In genomic region chr9:23394189-23394588, GRCh38 we compare ENCODE assay signal across 29 cellular contexts.
"Had no signal": no experiment of that assay in that cellular context is flagged by ENCODE, and none has a peak within 500 bp of the region (broad histone marks: within the 10 kb centered on the region; RNA-seq: fewer than 3 reads in every experiment).

No MANE protein-coding gene starts in this region.

- H3K27ac ChIP-seq: stomach, suprapubic skin, testis, thoracic aorta, thyroid gland, tibial artery, tibial nerve, transverse colon, upper lobe of left lung, upper lobe of right lung, uterus, vagina had no signal

- FAIRE-seq: urothelium cell line had no signal

- H3K4me3 ChIP-seq: stomach, suprapubic skin, testis, thoracic aorta, thyroid gland, tibial artery, tibial nerve, transverse colon, upper lobe of left lung, upper lobe of right lung, uterus, vagina had no signal

- H3K36me3 ChIP-seq: stomach, suprapubic skin, thoracic aorta, thyroid gland, tibial artery, tibial nerve, transverse colon, upper lobe of left lung, upper lobe of right lung, uterus, vagina had no signal

- H3K9me3 ChIP-seq: suprapubic skin, testis, thoracic aorta, thyroid gland, tibial artery, tibial nerve, transverse colon, upper lobe of right lung, uterus, vagina had no signal

- H3K36me3 Mint-ChIP-seq: stimulated activated effector memory CD8-positive, alpha-beta T cell treated with anti-CD3 and anti-CD28 coated beads, Interleukin-12 subunit alpha, Interleukin-12 subunit beta, amount 100 ng/mL, for 72 hours; stimulated activated memory B cell treated with anti-CD40 and anti-IgM and Interleukin-4, amounts not matched to agents 10 μg/mL and 1 μg/mL and 100 μg/mL, for 72 hours; stimulated activated naive B cell treated with anti-CD40 and anti-IgM and Interleukin-4, amounts not matched to agents 10 μg/mL and 1 μg/mL and 100 μg/mL, for 72 hours; type B pancreatic cell had no signal

- ATAC-seq: stimulated activated effector memory CD8-positive, alpha-beta T cell treated with anti-CD3 and anti-CD28 coated beads, Interleukin-12 subunit alpha, Interleukin-12 subunit beta, amount 100 ng/mL, for 72 hours; stimulated activated memory B cell treated with anti-CD40 and anti-IgM and Interleukin-4, amounts not matched to agents 10 μg/mL and 1 μg/mL and 100 μg/mL, for 72 hours; stimulated activated naive B cell treated with anti-CD40 and anti-IgM and Interleukin-4, amounts not matched to agents 10 μg/mL and 1 μg/mL and 100 μg/mL, for 72 hours; stimulated activated naive CD8-positive, alpha-beta T cell treated with anti-CD3 and anti-CD28 coated beads, Interleukin-15, amount 100 ng/mL, for 72 hours; stimulated activated naive CD8-positive, alpha-beta T cell treated with anti-CD3 and anti-CD28 coated beads, Interleukin-15, Interleukin-2, amounts not matched to agents 100 U/mL and 50 U/mL, for 24 hours; upper lobe of right lung had no signal

- H3K4me1 Mint-ChIP-seq: stimulated activated effector memory CD8-positive, alpha-beta T cell treated with anti-CD3 and anti-CD28 coated beads, Interleukin-12 subunit alpha, Interleukin-12 subunit beta, amount 100 ng/mL, for 72 hours; stimulated activated memory B cell treated with anti-CD40 and anti-IgM and Interleukin-4, amounts not matched to agents 10 μg/mL and 1 μg/mL and 100 μg/mL, for 72 hours; stimulated activated naive B cell treated with anti-CD40 and anti-IgM and Interleukin-4, amounts not matched to agents 10 μg/mL and 1 μg/mL and 100 μg/mL, for 72 hours; stimulated activated naive CD8-positive, alpha-beta T cell treated with anti-CD3 and anti-CD28 coated beads, Interleukin-15, amount 100 ng/mL, for 72 hours had no signal

- H3K27me3 Mint-ChIP-seq: stimulated activated memory B cell treated with anti-CD40 and anti-IgM and Interleukin-4, amounts not matched to agents 10 μg/mL and 1 μg/mL and 100 μg/mL, for 72 hours; stimulated activated naive B cell treated with anti-CD40 and anti-IgM and Interleukin-4, amounts not matched to agents 10 μg/mL and 1 μg/mL and 100 μg/mL, for 72 hours; stimulated activated naive CD8-positive, alpha-beta T cell treated with anti-CD3 and anti-CD28 coated beads, Interleukin-15, amount 100 ng/mL, for 72 hours; stimulated activated naive CD8-positive, alpha-beta T cell treated with anti-CD3 and anti-CD28 coated beads, Interleukin-15, Interleukin-2, amounts not matched to agents 100 ng/mL and 50 ng/mL, for 24 hours; type B pancreatic cell had no signal

- H3K4me3 Mint-ChIP-seq: stimulated activated effector memory CD8-positive, alpha-beta T cell treated with anti-CD3 and anti-CD28 coated beads, Interleukin-12 subunit alpha, Interleukin-12 subunit beta, amount 100 ng/mL, for 72 hours; stimulated activated memory B cell treated with anti-CD40 and anti-IgM and Interleukin-4, amounts not matched to agents 10 μg/mL and 1 μg/mL and 100 μg/mL, for 72 hours; stimulated activated naive B cell treated with anti-CD40 and anti-IgM and Interleukin-4, amounts not matched to agents 10 μg/mL and 1 μg/mL and 100 μg/mL, for 72 hours; stimulated activated naive CD8-positive, alpha-beta T cell treated with anti-CD3 and anti-CD28 coated beads, Interleukin-15, amount 100 ng/mL, for 72 hours; stimulated activated naive CD8-positive, alpha-beta T cell treated with anti-CD3 and anti-CD28 coated beads, Interleukin-15, Interleukin-2, amounts not matched to agents 100 ng/mL and 50 ng/mL, for 24 hours; type B pancreatic cell had no signal

- H3K27me3 ChIP-seq: stomach, suprapubic skin, testis, thyroid gland, tibial artery, tibial nerve, transverse colon, upper lobe of left lung, upper lobe of right lung, uterus, vagina had no signal

- H3K4me1 ChIP-seq: stomach, suprapubic skin, testis, thyroid gland, tibial artery, tibial nerve, transverse colon, upper lobe of left lung, upper lobe of right lung, uterus, vagina had no signal

- H3K9me3 Mint-ChIP-seq: type B pancreatic cell had no signal

- H3K27ac Mint-ChIP-seq: stimulated activated effector memory CD8-positive, alpha-beta T cell treated with anti-CD3 and anti-CD28 coated beads, Interleukin-12 subunit alpha, Interleukin-12 subunit beta, amount 100 ng/mL, for 72 hours; stimulated activated memory B cell treated with anti-CD40 and anti-IgM and Interleukin-4, amounts not matched to agents 10 μg/mL and 1 μg/mL and 100 μg/mL, for 72 hours; stimulated activated naive B cell treated with anti-CD40 and anti-IgM and Interleukin-4, amounts not matched to agents 10 μg/mL and 1 μg/mL and 100 μg/mL, for 72 hours; stimulated activated naive CD8-positive, alpha-beta T cell treated with anti-CD3 and anti-CD28 coated beads, Interleukin-15, amount 100 ng/mL, for 72 hours; stimulated activated naive CD8-positive, alpha-beta T cell treated with anti-CD3 and anti-CD28 coated beads, Interleukin-15, Interleukin-2, amounts not matched to agents 100 ng/mL and 50 ng/mL, for 24 hours; type B pancreatic cell had no signal

- DNase-seq: stimulated activated CD4-positive, alpha-beta T cell treated with anti-CD3 and anti-CD28 coated beads, Interleukin-2, amount 100 ng/mL, for 48 hours; stimulated activated CD4-positive, alpha-beta T cell treated with anti-CD3 and anti-CD28 coated beads, Interleukin-4, amount 100 ng/mL, for 1 hour; stimulated activated CD4-positive, alpha-beta T cell treated with anti-CD3 and anti-CD28 coated beads, Interleukin-4, amount 100 ng/mL, for 24 hours; stimulated activated CD4-positive, alpha-beta T cell treated with anti-CD3 and anti-CD28 coated beads, Interleukin-4, amount 100 ng/mL, for 4 hours; stimulated activated CD8-positive, alpha-beta memory T cell treated with anti-CD3 and anti-CD28 coated beads, Interleukin-4, amount 100 ng/mL, for 48 hours; stimulated activated naive B cell treated with anti-CD40 and anti-IgM and Interleukin-4, amounts not matched to agents 10 μg/mL and 1 μg/mL and 100 μg/mL, for 72 hours; stimulated activated naive CD4-positive, alpha-beta T cell; stimulated activated naive CD4-positive, alpha-beta T cell treated with Interleukin-2 at 50 U/mL for 16 hours; stimulated activated naive CD8-positive, alpha-beta T cell treated with anti-CD3 and anti-CD28 coated beads, Interleukin-15, amount 100 ng/mL, for 72 hours; stimulated activated naive CD8-positive, alpha-beta T cell treated with anti-CD3 and anti-CD28 coated beads, Interleukin-15, Interleukin-2, amounts not matched to agents 100 U/mL and 50 U/mL, for 24 hours; stomach; substantia nigra; testis; thyroid gland; tibial artery; transverse colon; trophoblast cell; upper lobe of left lung; upper lobe of right lung; uterus had no signal
